In the genomic region with DNA sequence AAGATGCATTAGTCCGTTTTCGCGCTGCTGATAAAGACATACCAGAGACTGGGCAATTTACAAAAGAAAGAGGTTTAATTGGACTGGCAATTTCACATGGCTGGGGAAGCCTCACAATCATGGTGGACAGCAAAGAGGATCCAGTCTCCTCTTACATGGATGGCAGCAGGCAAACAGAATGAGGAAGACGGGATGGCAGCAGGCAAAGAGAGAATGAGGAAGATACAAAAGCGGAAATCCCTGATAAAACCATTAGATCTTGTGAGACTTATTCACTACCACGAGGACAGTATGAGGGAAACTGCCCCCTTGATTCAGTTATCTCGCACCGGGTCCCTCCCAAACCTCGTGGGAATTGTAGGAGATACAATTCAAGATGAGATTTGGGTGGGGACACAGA, we compare ENCODE assay signal across 22 cellular contexts.
"Had no signal": no experiment of that assay in that cellular context is flagged by ENCODE, and none has a peak within 500 bp of the region (broad histone marks: within the 10 kb centered on the region; RNA-seq: fewer than 3 reads in every experiment).

No MANE protein-coding gene starts in this region.

- H3K4me3 ChIP-seq: MG63, SJCRH30 had no signal

- ATAC-seq: Panc1, PC-3, SK-N-SH treated with all-trans-retinoic acid at 6 μM for 48 hours had no signal

- DNase-seq: IMR-90, Karpas-422, KG1, MG63, NCI-H1092 treated with DMSO at 0.1 percent for 48 hours, NCI-H1436, NCI-H187, NCI-H2029, NCI-H2081 treated with DMSO at 0.1 percent for 48 hours, NCI-H2171, NCI-H226, NCI-H446, NCI-H510A, NCI-H524 treated with DMSO at 0.1 percent for 48 hours, NCI-H69, NCI-H774, PC-3, SHP77 treated with DMSO at 0.1 percent for 48 hours, SJCRH30 had no signal

- H3K9me3 ChIP-seq: MG63, SJCRH30 had no signal

- H3K27me3 ChIP-seq: MG63, SJCRH30 had no signal

- H3K4me1 ChIP-seq: SJCRH30 had no signal

- H3K27ac ChIP-seq: RWPE1, SJCRH30 had no signal

- H3K36me3 ChIP-seq: MG63, SJCRH30 had no signal
